Comparison of ENCODE assay signal across 8 cellular contexts in the genomic region with DNA sequence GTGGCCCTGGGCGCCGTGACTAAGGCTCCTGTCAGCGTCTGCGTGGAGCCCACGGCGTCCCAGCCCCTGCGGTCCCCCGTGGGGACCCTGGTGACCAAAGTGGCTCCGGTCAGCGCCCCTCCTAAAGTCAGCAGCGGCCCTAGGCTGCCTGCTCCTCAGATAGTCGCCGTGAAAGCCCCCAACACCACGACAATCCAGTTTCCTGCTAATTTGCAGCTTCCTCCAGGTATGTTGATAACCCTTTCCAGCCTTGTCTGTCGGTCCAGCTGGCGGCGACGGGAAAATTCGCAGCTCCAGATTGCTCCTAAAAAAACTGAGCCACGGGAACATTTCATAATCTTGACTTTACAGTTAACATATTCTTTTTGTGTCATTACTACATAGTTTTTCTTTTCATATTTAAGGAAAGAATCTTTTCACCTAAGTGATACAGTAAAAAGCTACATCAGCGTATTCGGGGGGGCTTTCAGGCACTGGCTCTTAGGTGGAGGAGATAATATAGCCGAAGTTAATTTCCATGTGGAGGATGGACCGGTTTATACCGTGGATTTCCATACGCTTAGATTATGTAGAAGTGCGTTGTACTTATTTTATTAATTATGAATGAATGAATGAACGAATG. TPM values are rescaled to one million over a fixed set of nuclear protein-coding genes. Genes with fewer than 3 reads are reported as not detected.
DNase-seq lines count a peak whose midpoint lies in the region; ATAC-seq, FAIRE-seq and TF ChIP-seq lines count a peak whose summit lies in the region.

No MANE protein-coding gene starts in this region.

- no peaks in the 10 kb centered on the region for H3K36me3 ChIP-seq in right atrium auricular region
- H3K36me3 ChIP-seq in esophagus muscularis mucosa = no peaks in the 10 kb centered on the region
- H3K36me3 ChIP-seq in pancreas = no peaks in the 10 kb centered on the region

- FAIRE-seq in pancreas (lab: Jason Lieb, UNC) = no peak

- TF ChIP-seq EP300 in esophagus muscularis mucosa (IDR thresholded peaks at IDR 0.05) = no peak

- DNase-seq in right atrium auricular region (ENCODE audit: low spot score) (no peak), left cardiac atrium (no peak), esophagus muscularis mucosa (ENCODE audit: extremely low spot score) (no peak), pancreas (peak in 4 of 6 donors; percentile 29 to 53 (median 37)), ecto neural progenitor cell (ENCODE audit: low spot score) (no peak), globus pallidus (ENCODE audit: low spot score) (no peak)

- H3K27me3 ChIP-seq in right atrium auricular region = no peaks in the 10 kb centered on the region
- H3K27me3 ChIP-seq in esophagus muscularis mucosa = no peaks in the 10 kb centered on the region
- H3K27me3 ChIP-seq in pancreas = peaks cover 0 to 4% (median 0%) of the 10 kb centered on the region in 4 donors

- H3K4me1 ChIP-seq in right atrium auricular region (peaks cover 0 to 9% of the 10 kb centered on the region in 2 donors), esophagus muscularis mucosa (peaks cover 0 to 33% (median 28%) of the 10 kb centered on the region in 4 donors), pancreas (peaks cover 4 to 16% (median 4%) of the 10 kb centered on the region in 3 donors)

- H3K9me3 ChIP-seq in right atrium auricular region = no peaks in the 10 kb centered on the region
- no peaks in the 10 kb centered on the region for H3K9me3 ChIP-seq in esophagus muscularis mucosa
- H3K9me3 ChIP-seq in pancreas = no peaks in the 10 kb centered on the region

- ATAC-seq in left cardiac atrium (no peak), pancreas (peak; percentile 23 to 49 (median 34)), GM18873 (IDR thresholded peaks at IDR 0.05; ENCODE audit: low FRiP score, unreplicated experiment) (no peak)

- TF ChIP-seq CTCF in right atrium auricular region (IDR thresholded peaks at IDR 0.05) (no peak), esophagus muscularis mucosa (IDR thresholded peaks at IDR 0.05) (no peak), pancreas (IDR thresholded peaks at IDR 0.05) (no peak)

- peak overlapping the region; percentile 79 to 82 for H3K27ac ChIP-seq in right atrium auricular region
- H3K27ac ChIP-seq in esophagus muscularis mucosa (replicated peaks in 1 of 4) = peak overlapping the region; percentile 79 to 91 (median 84)
- peak overlapping the region; percentile 67 to 81 (median 74) for H3K27ac ChIP-seq in pancreas

- 24% methylated on average over 20 of the region's 28 CpGs for WGBS in esophagus muscularis mucosa
- 8 to 13% methylated on average over 24 to 28 of the region's 28 CpGs for WGBS in pancreas, 2 donors

- intact Hi-C loops in left cardiac atrium (cut with DNase I) = loop anchor here in 1 of 2 donors (2.0 kb wide), 1 partner anchor 136 kb away; a partner anchor contains a TSS
- intact Hi-C loops in esophagus muscularis mucosa (cut with DNase I) = loop anchor here (2.0 kb wide), 1 partner anchor 136 kb away; a partner anchor contains a TSS
- intact Hi-C loops in pancreas (cut with DNase I) = no loop called here

- no peak for TF ChIP-seq POLR2A in esophagus muscularis mucosa (IDR thresholded peaks at IDR 0.05; ENCODE audit: low read depth)

- H3K4me3 ChIP-seq in right atrium auricular region (peak overlapping the region; percentile 84 to 86), esophagus muscularis mucosa (peak overlapping the region; percentile 66 to 89 (median 80)), pancreas (peak overlapping the region; percentile 71 to 99 (median 88))

TF ChIP-seq in PFSK-1, 5 proteins besides CTCF, POLR2A, EP300 and RAD21:
- TF ChIP-seq FOXP2 (optimal IDR thresholded peaks at IDR 0.05; ENCODE audit: borderline replicate concordance, extremely low read depth, extremely low read length, insufficient read depth) (no peak), SIN3A (IDR thresholded peaks at IDR 0.05; ENCODE audit: borderline replicate concordance, insufficient read depth, low read length) (peak; percentile 39; the same call in 1 of the 2 replicates)

RNA-seq across cellular contexts. Expression of a gene that starts 0.9 kb away (rescaled TPM):
- 1 to 10 TPM; 2.4 to 3.1 TPM for total RNA-seq in right atrium auricular region
- total RNA-seq in left cardiac atrium = 1 to 10 TPM; 1.5 to 2.2 TPM
- polyA plus RNA-seq in PFSK-1 (2012; ENCODE audit: insufficient read length, low read depth) = 0.87 TPM
- total RNA-seq in esophagus muscularis mucosa = 10 to 100 TPM in 1 of 4 donors, 1 to 10 TPM in 3; 5.2 to 14.1 (median 8.1) TPM
- total RNA-seq in pancreas = 1 to 10 TPM; 1.5 to 3.4 (median 2.7) TPM
- 1 to 10 TPM in 1 of 2 donors, under 1 TPM in 1; 0.94 to 1.1 TPM for polyA plus RNA-seq in pancreas

Comparison
In these comparisons a context has a peak if more than half of its experiments do, and no peak if none do; other contexts are left out.
1. DNase-seq: peak in pancreas (4 of 6); none in right atrium auricular region (single experiment), left cardiac atrium (single experiment), esophagus muscularis mucosa (single experiment), ecto neural progenitor cell (single experiment) and globus pallidus (single experiment).
2. ATAC-seq: peak in pancreas (4 of 4); none in left cardiac atrium (0 of 2) and GM18873 (single experiment).
3. Peak in every context shown above with its lines, with median percentiles within 50 percentile points of each other: H3K27ac ChIP-seq and H3K4me3 ChIP-seq.